Comparison of ENCODE assay signal across 9 cellular contexts in the genomic region with DNA sequence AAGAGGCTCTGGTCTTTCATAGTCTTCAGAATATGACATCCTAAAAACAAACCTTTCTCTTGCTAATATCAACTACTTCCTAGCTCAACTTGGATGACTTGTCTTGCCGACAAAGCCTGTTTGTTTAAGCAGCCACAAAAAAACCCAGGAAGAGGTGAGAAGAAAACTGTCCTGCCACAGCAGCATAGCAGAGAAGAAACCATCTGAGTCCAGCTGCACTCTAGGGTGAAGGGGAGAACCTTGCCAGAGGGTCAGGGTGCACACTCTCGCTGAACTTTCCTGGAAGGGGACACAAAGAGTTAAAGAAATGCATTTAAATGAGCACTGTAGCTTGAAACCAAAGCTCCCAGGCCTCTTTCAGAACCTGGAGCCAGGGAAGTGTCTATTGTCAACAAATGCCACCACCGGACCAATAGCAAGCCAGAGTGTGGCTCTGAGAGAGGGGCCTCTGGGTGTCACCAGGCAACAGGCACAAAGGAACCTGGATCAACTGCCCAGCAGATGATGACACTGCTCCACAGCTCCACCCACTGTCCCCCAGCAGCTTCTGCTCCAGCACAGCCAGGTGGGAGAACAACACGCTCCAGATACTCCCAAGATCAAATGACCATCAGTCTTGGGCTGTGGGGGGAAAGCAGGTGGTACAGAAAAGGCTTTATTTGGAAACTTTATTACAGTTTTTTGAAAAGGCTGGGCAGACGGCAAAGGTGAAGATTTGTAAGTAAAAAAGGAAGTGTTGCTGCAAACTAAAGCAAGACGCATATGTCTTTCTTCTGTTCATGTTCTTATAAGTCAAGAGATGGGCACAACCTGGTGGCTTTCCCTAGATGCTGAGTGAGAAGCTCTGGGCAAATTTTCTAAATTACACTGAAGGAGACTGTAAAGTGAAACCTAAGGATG.
DNase-seq lines count a peak whose midpoint lies in the region; ATAC-seq and TF ChIP-seq lines count a peak whose summit lies in the region.
"Had no signal": no experiment of that assay in that cellular context is flagged by ENCODE, and none has a peak within 500 bp of the region (broad histone marks: within the 10 kb centered on the region; RNA-seq: fewer than 3 reads in every experiment).

No MANE protein-coding gene starts in this region.

- intact Hi-C loops in head of caudate nucleus (cut with DNase I) (no loop called here), heart left ventricle (cut with DNase I) (loop anchor here in 1 of 10 donors (5.0 kb wide), 1 partner anchor 83 kb away; no protein-coding TSS in a partner anchor)

- WGBS in heart left ventricle, 4 donors: 80 to 92% (median 86%) methylated on average over 6 of the region's 6 CpGs

- ATAC-seq in GM21786 (IDR thresholded peaks at IDR 0.05; ENCODE audit: unreplicated experiment) (peak; percentile 64), HG03280 (IDR thresholded peaks at IDR 0.05; ENCODE audit: unreplicated experiment) (no peak), heart left ventricle (no peak)

- DNase-seq in AG20443 (ENCODE audit: low spot score) (peak; percentile 17), NCI-H510A (lab: John Stamatoyannopoulos, UW) (peak; percentile 74), head of caudate nucleus (peak in 28 of 42 donors; percentile 4 to 55 (median 23)), heart left ventricle (no peak), cerebellum (ENCODE audit: low spot score) (no peak), foreskin fibroblast (no peak)
- DNase-seq: colonic mucosa had no signal

- no peak for TF ChIP-seq POLR2A in heart left ventricle (IDR thresholded peaks at IDR 0.05)

- no peaks in the 10 kb centered on the region for H3K36me3 ChIP-seq in heart left ventricle
- H3K36me3 ChIP-seq: colonic mucosa had no signal

- H3K9me3 ChIP-seq in heart left ventricle: no peaks in the 10 kb centered on the region
- H3K9me3 ChIP-seq: colonic mucosa had no signal

- peaks cover 0 to 20% (median 10%) of the 10 kb centered on the region in 12 donors for H3K4me1 ChIP-seq in heart left ventricle
- H3K4me1 ChIP-seq: colonic mucosa had no signal

- H3K4me3 ChIP-seq in heart left ventricle (no peak overlapping the region), foreskin fibroblast (ENCODE audit: low read depth in 1 of 2, low read length in 2 of 2) (no peak overlapping the region)
- H3K4me3 ChIP-seq: colonic mucosa had no signal

- no peak overlapping the region for H3K27ac ChIP-seq in heart left ventricle
- H3K27ac ChIP-seq: colonic mucosa had no signal

- H3K27me3 ChIP-seq in heart left ventricle: no peaks in the 10 kb centered on the region
- H3K27me3 ChIP-seq: colonic mucosa had no signal

- TF ChIP-seq CTCF in heart left ventricle (IDR thresholded peaks at IDR 0.05) (peak in 1 of 12 donors; percentile 14), foreskin fibroblast (IDR thresholded peaks at IDR 0.05; ENCODE audit: low read depth, low read length) (no peak)

Comparison
In these comparisons a context has a peak if more than half of its experiments do, and no peak if none do; other contexts are left out.
1. DNase-seq: peak in AG20443 (single experiment), NCI-H510A (single experiment) and head of caudate nucleus (28 of 42); none in heart left ventricle (0 of 5), cerebellum (single experiment) and foreskin fibroblast (0 of 2).